15 cellular contexts compared by ENCODE assay signal in the genomic region with DNA sequence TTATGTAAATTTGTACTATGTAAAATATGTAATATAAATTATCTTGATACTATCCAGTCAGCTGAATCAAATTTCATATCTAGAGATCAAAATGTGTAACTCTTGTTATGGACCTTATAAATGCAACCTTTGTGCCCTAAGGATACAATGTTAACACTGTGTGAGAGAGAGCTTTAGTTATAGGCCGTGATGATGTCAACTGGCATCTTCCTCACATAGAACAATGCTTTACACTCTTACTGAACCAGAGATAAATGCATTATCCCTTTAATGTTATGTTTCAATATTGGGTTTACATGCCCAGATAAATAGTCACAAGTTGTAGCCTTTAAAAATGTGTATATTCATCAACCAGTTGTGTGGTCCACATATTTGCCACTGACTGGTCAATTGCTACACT.
DNase-seq lines count a peak whose midpoint lies in the region; ATAC-seq lines count a peak whose summit lies in the region.
"Had no signal": no experiment of that assay in that cellular context is flagged by ENCODE, and none has a peak within 500 bp of the region (broad histone marks: within the 10 kb centered on the region; RNA-seq: fewer than 3 reads in every experiment).

No MANE protein-coding gene starts in this region.

- intact Hi-C loops in cardiac septum (cut with DNase I) = no loop called here

- ATAC-seq in stimulated activated naive CD8-positive, alpha-beta T cell treated with anti-CD3 and anti-CD28 coated beads, Interleukin-15, Interleukin-2, amounts not matched to agents 100 U/mL and 50 U/mL, for 24 hours = no peak
- ATAC-seq: GM23338 had no signal

- peak; percentile 52 for DNase-seq in COLO829 (ENCODE audit: low spot score)
- peak; percentile 41 for DNase-seq in globus pallidus (ENCODE audit: low spot score)
- DNase-seq in pons (ENCODE audit: low spot score) = peak; percentile 81
- no peak for DNase-seq in DMS 273 (lab: John Stamatoyannopoulos, UW; ENCODE audit: unreplicated experiment)
- no peak for DNase-seq in cardiac septum (ENCODE audit: low spot score)
- DNase-seq in midbrain (lab: John Stamatoyannopoulos, UW) = no peak
- no peak for DNase-seq in stimulated activated naive CD8-positive, alpha-beta T cell treated with anti-CD3 and anti-CD28 coated beads, Interleukin-15, Interleukin-2, amounts not matched to agents 100 U/mL and 50 U/mL, for 24 hours
- DNase-seq: 8988T; Caco-2; CD4-positive, CD25-positive, alpha-beta regulatory T cell; CD8-positive, alpha-beta memory T cell; DMS79 treated with DMSO at 0.1 percent for 48 hours; GF-D8; HCEC 1CT had no signal

Comparison
In these comparisons a context has a peak if more than half of its experiments do, and no peak if none do; other contexts are left out.
1. DNase-seq: peak in COLO829 (single experiment), globus pallidus (single experiment) and pons (single experiment); none in DMS 273 (single experiment), cardiac septum (single experiment), midbrain (single experiment) and stimulated activated naive CD8-positive, alpha-beta T cell treated with anti-CD3 and anti-CD28 coated beads, Interleukin-15, Interleukin-2, amounts not matched to agents 100 U/mL and 50 U/mL, for 24 hours (single experiment).